Comparison of ENCODE assay signal across 18 cellular contexts in genomic region chr5:68441309-68441708, GRCh38.
DNase-seq lines count a peak whose midpoint lies in the region; ATAC-seq and TF ChIP-seq lines count a peak whose summit lies in the region.
"Had no signal": no experiment of that assay in that cellular context is flagged by ENCODE, and none has a peak within 500 bp of the region (broad histone marks: within the 10 kb centered on the region; RNA-seq: fewer than 3 reads in every experiment).

No MANE protein-coding gene starts in this region.

- TF ChIP-seq CTCF in nephron (IDR thresholded peaks at IDR 0.05; ENCODE audit: unreplicated experiment in 3 of 3) (no peak), dorsolateral prefrontal cortex (IDR thresholded peaks at IDR 0.05 in 54 of 56, conservative IDR thresholded peaks at IDR 0.05 in 2 of 56; ENCODE audit: low read depth in 1 of 56, partially characterized antibody in 56 of 56) (no peak)

- no peaks in the 10 kb centered on the region for H3K36me3 Mint-ChIP-seq in activated CD4-positive, alpha-beta T cell treated with anti-CD3 and anti-CD28 coated beads, Interleukin-2, amount 10 ng/mL, durations not matched to agents 24 days and 14 days (ENCODE audit: low read depth)
- no peaks in the 10 kb centered on the region for H3K36me3 Mint-ChIP-seq in activated naive CD8-positive, alpha-beta T cell treated with anti-CD3 and anti-CD28 coated beads for 36 hours
- H3K36me3 Mint-ChIP-seq in nephron (ENCODE audit: low read depth), result no peaks in the 10 kb centered on the region

- H3K4me3 ChIP-seq in dorsolateral prefrontal cortex, result no peak overlapping the region
- H3K4me3 ChIP-seq: adrenal gland, BLaER1, cardiac muscle cell had no signal

- ATAC-seq in HG02678 (IDR thresholded peaks at IDR 0.05; ENCODE audit: unreplicated experiment), result peak; percentile 59
- ATAC-seq in GM18511 (IDR thresholded peaks at IDR 0.05; ENCODE audit: unreplicated experiment), result no peak

- peaks cover 10% of the 10 kb centered on the region for H3K9me3 Mint-ChIP-seq in activated CD4-positive, alpha-beta T cell treated with anti-CD3 and anti-CD28 coated beads, Interleukin-2, amount 10 ng/mL, durations not matched to agents 24 days and 14 days
- H3K9me3 Mint-ChIP-seq in activated naive CD8-positive, alpha-beta T cell treated with anti-CD3 and anti-CD28 coated beads for 36 hours, result peaks cover 1% of the 10 kb centered on the region
- H3K9me3 Mint-ChIP-seq in nephron, result no peaks in the 10 kb centered on the region

- DNase-seq in activated CD4-positive, alpha-beta T cell treated with anti-CD3 and anti-CD28 coated beads, Interleukin-2, amount 10 ng/mL, durations not matched to agents 24 days and 14 days, result no peak
- DNase-seq in activated CD4-positive, alpha-beta T cell treated with anti-CD3 and anti-CD28 coated beads for 48 hours, result no peak
- DNase-seq in activated naive CD8-positive, alpha-beta T cell treated with anti-CD3 and anti-CD28 coated beads for 36 hours, result peak; percentile 39
- no peak for DNase-seq in dorsolateral prefrontal cortex
- no peak for DNase-seq in kidney glomerular epithelial cell (lab: John Stamatoyannopoulos, UW)
- DNase-seq: adrenal gland; effector CD4-positive, alpha-beta T cell; glutamatergic neuron; HCEC 1CT; NCI-H1436 treated with DMSO at 0.1 percent for 48 hours; NCI-H226; NK-92 treated with Interleukin-12 subunit alpha and Interleukin-12 subunit beta, amount 100 ng/mL, for 24 hours had no signal

- no peaks in the 10 kb centered on the region for H3K27me3 ChIP-seq in dorsolateral prefrontal cortex
- H3K27me3 ChIP-seq: adrenal gland, BLaER1, cardiac muscle cell had no signal

- H3K4me1 Mint-ChIP-seq in activated CD4-positive, alpha-beta T cell treated with anti-CD3 and anti-CD28 coated beads, Interleukin-2, amount 10 ng/mL, durations not matched to agents 24 days and 14 days, result peaks cover 31% of the 10 kb centered on the region
- peaks cover 24% of the 10 kb centered on the region for H3K4me1 Mint-ChIP-seq in activated naive CD8-positive, alpha-beta T cell treated with anti-CD3 and anti-CD28 coated beads for 36 hours
- H3K4me1 Mint-ChIP-seq in nephron, result peaks cover 56% of the 10 kb centered on the region

- H3K27me3 Mint-ChIP-seq in activated CD4-positive, alpha-beta T cell treated with anti-CD3 and anti-CD28 coated beads, Interleukin-2, amount 10 ng/mL, durations not matched to agents 24 days and 14 days, result peaks cover 19% of the 10 kb centered on the region
- H3K27me3 Mint-ChIP-seq in activated naive CD8-positive, alpha-beta T cell treated with anti-CD3 and anti-CD28 coated beads for 36 hours, result peaks cover 10% of the 10 kb centered on the region
- peaks cover 3% of the 10 kb centered on the region for H3K27me3 Mint-ChIP-seq in nephron (ENCODE audit: low read depth)

- no peak overlapping the region for H3K27ac ChIP-seq in dorsolateral prefrontal cortex
- H3K27ac ChIP-seq: adrenal gland, BLaER1, cardiac muscle cell had no signal

- intact Hi-C loops in activated CD4-positive, alpha-beta T cell treated with anti-CD3 and anti-CD28 coated beads, Interleukin-2, amount 10 ng/mL, durations not matched to agents 24 days and 14 days (cut with micrococcal nuclease), result loop anchor here (1.0 kb wide), 1 partner anchor 23 kb away; no protein-coding TSS in a partner anchor
- intact Hi-C loops in dorsolateral prefrontal cortex (cut with DNase I), result no loop called here

- no peak overlapping the region for H3K4me3 Mint-ChIP-seq in activated CD4-positive, alpha-beta T cell treated with anti-CD3 and anti-CD28 coated beads, Interleukin-2, amount 10 ng/mL, durations not matched to agents 24 days and 14 days
- H3K4me3 Mint-ChIP-seq in activated naive CD8-positive, alpha-beta T cell treated with anti-CD3 and anti-CD28 coated beads for 36 hours, result no peak overlapping the region
- H3K4me3 Mint-ChIP-seq in nephron, result no peak overlapping the region

- H3K27ac Mint-ChIP-seq in activated CD4-positive, alpha-beta T cell treated with anti-CD3 and anti-CD28 coated beads, Interleukin-2, amount 10 ng/mL, durations not matched to agents 24 days and 14 days, result peak overlapping the region; percentile 52
- H3K27ac Mint-ChIP-seq in activated naive CD8-positive, alpha-beta T cell treated with anti-CD3 and anti-CD28 coated beads for 36 hours, result peak overlapping the region; percentile 40
- peak overlapping the region in 2 of 3 experiments; percentile 47 to 64 for H3K27ac Mint-ChIP-seq in nephron
- H3K27ac Mint-ChIP-seq: progenitor cell of endocrine pancreas had no signal
